Comparison of ENCODE assay signal across 1 cellular context in the genomic region with DNA sequence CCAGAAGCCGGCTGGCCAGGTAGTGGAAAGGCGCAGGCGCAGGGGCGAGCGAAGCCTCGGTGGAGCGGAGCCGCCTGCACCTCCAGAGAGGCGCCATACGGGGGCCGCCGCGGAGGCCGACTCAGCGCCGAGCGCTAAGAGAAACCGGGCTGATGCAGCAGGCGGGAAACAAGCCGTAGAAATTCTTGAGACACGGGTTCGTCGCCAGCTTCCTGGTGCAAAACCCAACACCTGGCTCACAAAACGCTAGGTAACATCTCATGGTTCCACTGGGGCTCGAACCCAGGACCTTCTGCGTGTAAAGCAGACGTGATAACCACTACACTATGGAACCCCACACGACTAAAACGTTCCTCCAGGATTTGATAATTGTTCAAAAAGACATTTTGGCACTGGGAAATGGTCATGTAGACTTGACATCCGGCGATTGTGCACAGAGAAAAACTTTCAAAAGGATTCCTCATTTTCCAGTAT.
A peak's percentile ranks its signal among the peaks of the same experiment; 100 is the strongest.
TF ChIP-seq lines count a peak whose summit lies in the region.

No MANE protein-coding gene starts in this region.

TF ChIP-seq in HEK293, 187 proteins besides CTCF, POLR2A, EP300 and RAD21 (continued from another document and continues in another):
- TF ChIP-seq, protein P1, sequence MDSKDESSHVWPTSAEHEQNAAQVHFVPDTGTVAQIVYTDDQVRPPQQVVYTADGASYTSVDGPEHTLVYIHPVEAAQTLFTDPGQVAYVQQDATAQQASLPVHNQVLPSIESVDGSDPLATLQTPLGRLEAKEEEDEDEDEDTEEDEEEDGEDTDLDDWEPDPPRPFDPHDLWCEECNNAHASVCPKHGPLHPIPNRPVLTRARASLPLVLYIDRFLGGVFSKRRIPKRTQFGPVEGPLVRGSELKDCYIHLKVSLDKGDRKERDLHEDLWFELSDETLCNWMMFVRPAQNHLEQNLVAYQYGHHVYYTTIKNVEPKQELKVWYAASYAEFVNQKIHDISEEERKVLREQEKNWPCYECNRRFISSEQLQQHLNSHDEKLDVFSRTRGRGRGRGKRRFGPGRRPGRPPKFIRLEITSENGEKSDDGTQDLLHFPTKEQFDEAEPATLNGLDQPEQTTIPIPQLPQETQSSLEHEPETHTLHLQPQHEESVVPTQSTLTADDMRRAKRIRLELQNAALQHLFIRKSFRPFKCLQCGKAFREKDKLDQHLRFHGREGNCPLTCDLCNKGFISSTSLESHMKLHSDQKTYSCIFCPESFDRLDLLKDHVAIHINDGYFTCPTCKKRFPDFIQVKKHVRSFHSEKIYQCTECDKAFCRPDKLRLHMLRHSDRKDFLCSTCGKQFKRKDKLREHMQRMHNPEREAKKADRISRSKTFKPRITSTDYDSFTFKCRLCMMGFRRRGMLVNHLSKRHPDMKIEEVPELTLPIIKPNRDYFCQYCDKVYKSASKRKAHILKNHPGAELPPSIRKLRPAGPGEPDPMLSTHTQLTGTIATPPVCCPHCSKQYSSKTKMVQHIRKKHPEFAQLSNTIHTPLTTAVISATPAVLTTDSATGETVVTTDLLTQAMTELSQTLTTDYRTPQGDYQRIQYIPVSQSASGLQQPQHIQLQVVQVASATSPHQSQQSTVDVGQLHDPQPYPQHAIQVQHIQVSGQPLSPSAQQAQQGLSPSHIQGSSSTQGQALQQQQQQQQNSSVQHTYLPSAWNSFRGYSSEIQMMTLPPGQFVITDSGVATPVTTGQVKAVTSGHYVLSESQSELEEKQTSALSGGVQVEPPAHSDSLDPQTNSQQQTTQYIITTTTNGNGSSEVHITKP (tag by site-specific recombination; IDR thresholded peaks at IDR 0.05): peak; percentile 52; the same call in 1 of the 2 replicates
- TF ChIP-seq ZNF561 (tag by site-specific recombination; IDR thresholded peaks at IDR 0.05; ENCODE audit: borderline replicate concordance): peak; percentile 99
- no peak for TF ChIP-seq HOXA7 (CRISPR knock-in tag; IDR thresholded peaks at IDR 0.05; ENCODE audit: borderline replicate concordance)
- TF ChIP-seq, protein P2, sequence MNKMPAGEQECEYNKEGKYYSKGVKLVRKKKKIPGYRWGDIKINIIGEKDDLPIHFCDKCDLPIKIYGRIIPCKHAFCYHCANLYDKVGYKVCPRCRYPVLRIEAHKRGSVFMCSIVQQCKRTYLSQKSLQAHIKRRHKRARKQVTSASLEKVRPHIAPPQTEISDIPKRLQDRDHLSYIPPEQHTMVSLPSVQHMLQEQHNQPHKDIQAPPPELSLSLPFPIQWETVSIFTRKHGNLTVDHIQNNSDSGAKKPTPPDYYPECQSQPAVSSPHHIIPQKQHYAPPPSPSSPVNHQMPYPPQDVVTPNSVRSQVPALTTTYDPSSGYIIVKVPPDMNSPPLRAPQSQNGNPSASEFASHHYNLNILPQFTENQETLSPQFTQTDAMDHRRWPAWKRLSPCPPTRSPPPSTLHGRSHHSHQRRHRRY (tag by site-specific recombination; IDR thresholded peaks at IDR 0.05): no peak
- TF ChIP-seq, protein P3, sequence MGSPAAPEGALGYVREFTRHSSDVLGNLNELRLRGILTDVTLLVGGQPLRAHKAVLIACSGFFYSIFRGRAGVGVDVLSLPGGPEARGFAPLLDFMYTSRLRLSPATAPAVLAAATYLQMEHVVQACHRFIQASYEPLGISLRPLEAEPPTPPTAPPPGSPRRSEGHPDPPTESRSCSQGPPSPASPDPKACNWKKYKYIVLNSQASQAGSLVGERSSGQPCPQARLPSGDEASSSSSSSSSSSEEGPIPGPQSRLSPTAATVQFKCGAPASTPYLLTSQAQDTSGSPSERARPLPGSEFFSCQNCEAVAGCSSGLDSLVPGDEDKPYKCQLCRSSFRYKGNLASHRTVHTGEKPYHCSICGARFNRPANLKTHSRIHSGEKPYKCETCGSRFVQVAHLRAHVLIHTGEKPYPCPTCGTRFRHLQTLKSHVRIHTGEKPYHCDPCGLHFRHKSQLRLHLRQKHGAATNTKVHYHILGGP (tag by site-specific recombination; IDR thresholded peaks at IDR 0.05): no peak
- TF ChIP-seq ZNF248 (tag by site-specific recombination; IDR thresholded peaks at IDR 0.05): no peak
- TF ChIP-seq ZBTB21 (tag by site-specific recombination; IDR thresholded peaks at IDR 0.05): peak; percentile 68; the same call in 1 of the 2 replicates
- TF ChIP-seq GLI2 (tag by site-specific recombination; IDR thresholded peaks at IDR 0.05; ENCODE audit: borderline replicate concordance, low read depth): no peak
- TF ChIP-seq HOXC10 (CRISPR knock-in tag; IDR thresholded peaks at IDR 0.05): no peak
- no peak; the same call in 1 of the 2 replicates for TF ChIP-seq ZNF239 (tag by site-specific recombination; IDR thresholded peaks at IDR 0.05)
- TF ChIP-seq ZFP41 (tag by site-specific recombination; IDR thresholded peaks at IDR 0.05; ENCODE audit: borderline replicate concordance): no peak
- TF ChIP-seq, protein P4, sequence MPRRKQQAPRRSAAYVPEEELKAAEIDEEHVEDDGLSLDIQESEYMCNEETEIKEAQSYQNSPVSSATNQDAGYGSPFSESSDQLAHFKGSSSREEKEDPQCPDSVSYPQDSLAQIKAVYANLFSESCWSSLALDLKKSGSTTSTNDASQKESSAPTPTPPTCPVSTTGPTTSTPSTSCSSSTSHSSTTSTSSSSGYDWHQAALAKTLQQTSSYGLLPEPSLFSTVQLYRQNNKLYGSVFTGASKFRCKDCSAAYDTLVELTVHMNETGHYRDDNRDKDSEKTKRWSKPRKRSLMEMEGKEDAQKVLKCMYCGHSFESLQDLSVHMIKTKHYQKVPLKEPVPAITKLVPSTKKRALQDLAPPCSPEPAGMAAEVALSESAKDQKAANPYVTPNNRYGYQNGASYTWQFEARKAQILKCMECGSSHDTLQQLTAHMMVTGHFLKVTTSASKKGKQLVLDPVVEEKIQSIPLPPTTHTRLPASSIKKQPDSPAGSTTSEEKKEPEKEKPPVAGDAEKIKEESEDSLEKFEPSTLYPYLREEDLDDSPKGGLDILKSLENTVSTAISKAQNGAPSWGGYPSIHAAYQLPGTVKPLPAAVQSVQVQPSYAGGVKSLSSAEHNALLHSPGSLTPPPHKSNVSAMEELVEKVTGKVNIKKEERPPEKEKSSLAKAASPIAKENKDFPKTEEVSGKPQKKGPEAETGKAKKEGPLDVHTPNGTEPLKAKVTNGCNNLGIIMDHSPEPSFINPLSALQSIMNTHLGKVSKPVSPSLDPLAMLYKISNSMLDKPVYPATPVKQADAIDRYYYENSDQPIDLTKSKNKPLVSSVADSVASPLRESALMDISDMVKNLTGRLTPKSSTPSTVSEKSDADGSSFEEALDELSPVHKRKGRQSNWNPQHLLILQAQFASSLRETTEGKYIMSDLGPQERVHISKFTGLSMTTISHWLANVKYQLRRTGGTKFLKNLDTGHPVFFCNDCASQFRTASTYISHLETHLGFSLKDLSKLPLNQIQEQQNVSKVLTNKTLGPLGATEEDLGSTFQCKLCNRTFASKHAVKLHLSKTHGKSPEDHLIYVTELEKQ (tag by site-specific recombination; IDR thresholded peaks at IDR 0.05; ENCODE audit: borderline replicate concordance): peak; percentile 53; the same call in 1 of the 2 replicates
- peak; percentile 43; the same call in 1 of the 2 replicates for TF ChIP-seq ZNF341 (tag by site-specific recombination; IDR thresholded peaks at IDR 0.05; ENCODE audit: low read depth)
- TF ChIP-seq ZNF747 (tag by site-specific recombination; IDR thresholded peaks at IDR 0.05): no peak
- 0 out of 2 replicates have a peak, but pooled peaks have one; percentile 28 for TF ChIP-seq ZNF16 (tag by site-specific recombination; IDR thresholded peaks at IDR 0.05; ENCODE audit: low read depth)
- TF ChIP-seq, protein P5, sequence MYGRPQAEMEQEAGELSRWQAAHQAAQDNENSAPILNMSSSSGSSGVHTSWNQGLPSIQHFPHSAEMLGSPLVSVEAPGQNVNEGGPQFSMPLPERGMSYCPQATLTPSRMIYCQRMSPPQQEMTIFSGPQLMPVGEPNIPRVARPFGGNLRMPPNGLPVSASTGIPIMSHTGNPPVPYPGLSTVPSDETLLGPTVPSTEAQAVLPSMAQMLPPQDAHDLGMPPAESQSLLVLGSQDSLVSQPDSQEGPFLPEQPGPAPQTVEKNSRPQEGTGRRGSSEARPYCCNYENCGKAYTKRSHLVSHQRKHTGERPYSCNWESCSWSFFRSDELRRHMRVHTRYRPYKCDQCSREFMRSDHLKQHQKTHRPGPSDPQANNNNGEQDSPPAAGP (tag by site-specific recombination; IDR thresholded peaks at IDR 0.05): peak; percentile 48
- TF ChIP-seq, protein P6, sequence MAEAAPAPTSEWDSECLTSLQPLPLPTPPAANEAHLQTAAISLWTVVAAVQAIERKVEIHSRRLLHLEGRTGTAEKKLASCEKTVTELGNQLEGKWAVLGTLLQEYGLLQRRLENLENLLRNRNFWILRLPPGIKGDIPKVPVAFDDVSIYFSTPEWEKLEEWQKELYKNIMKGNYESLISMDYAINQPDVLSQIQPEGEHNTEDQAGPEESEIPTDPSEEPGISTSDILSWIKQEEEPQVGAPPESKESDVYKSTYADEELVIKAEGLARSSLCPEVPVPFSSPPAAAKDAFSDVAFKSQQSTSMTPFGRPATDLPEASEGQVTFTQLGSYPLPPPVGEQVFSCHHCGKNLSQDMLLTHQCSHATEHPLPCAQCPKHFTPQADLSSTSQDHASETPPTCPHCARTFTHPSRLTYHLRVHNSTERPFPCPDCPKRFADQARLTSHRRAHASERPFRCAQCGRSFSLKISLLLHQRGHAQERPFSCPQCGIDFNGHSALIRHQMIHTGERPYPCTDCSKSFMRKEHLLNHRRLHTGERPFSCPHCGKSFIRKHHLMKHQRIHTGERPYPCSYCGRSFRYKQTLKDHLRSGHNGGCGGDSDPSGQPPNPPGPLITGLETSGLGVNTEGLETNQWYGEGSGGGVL (tag by site-specific recombination; IDR thresholded peaks at IDR 0.05): peak; percentile 79
- peak; percentile 90 for TF ChIP-seq ZBTB8A (tag by site-specific recombination; IDR thresholded peaks at IDR 0.05)
- TF ChIP-seq ZNF366 (tag by site-specific recombination; conservative IDR thresholded peaks at IDR 0.05): no peak
- peak; percentile 72; the same call in 1 of the 2 replicates for TF ChIP-seq ZNF221 (tag by site-specific recombination; IDR thresholded peaks at IDR 0.05; ENCODE audit: borderline replicate concordance)
- TF ChIP-seq ZNF677 (tag by site-specific recombination; IDR thresholded peaks at IDR 0.05): no peak
- TF ChIP-seq KLF9 (tag by site-specific recombination; IDR thresholded peaks at IDR 0.05; ENCODE audit: low read depth): no peak
- peak; percentile 31; the same call in 1 of the 2 replicates for TF ChIP-seq FEZF1 (tag by site-specific recombination; IDR thresholded peaks at IDR 0.05)
- 0 out of 2 replicates have a peak, but pooled peaks have one; percentile 83 for TF ChIP-seq ZNF302 (tag by site-specific recombination; IDR thresholded peaks at IDR 0.05; ENCODE audit: low read depth)
- peak; percentile 67 for TF ChIP-seq ZNF558 (tag by site-specific recombination; IDR thresholded peaks at IDR 0.05)
- TF ChIP-seq ZNF324 (tag by site-specific recombination; IDR thresholded peaks at IDR 0.05): peak; percentile 79; the same call in 1 of the 2 replicates
- no peak for TF ChIP-seq BCL11B (tag by site-specific recombination; IDR thresholded peaks at IDR 0.05; ENCODE audit: low read depth)
- TF ChIP-seq ZNF707 (tag by site-specific recombination; IDR thresholded peaks at IDR 0.05): peak; percentile 58; the same call in 1 of the 2 replicates
- no peak for TF ChIP-seq ZNF571 (tag by site-specific recombination; IDR thresholded peaks at IDR 0.05)
- peak; percentile 34; the same call in 1 of the 2 replicates for TF ChIP-seq OVOL3 (tag by site-specific recombination; IDR thresholded peaks at IDR 0.05)
- TF ChIP-seq, protein P7, sequence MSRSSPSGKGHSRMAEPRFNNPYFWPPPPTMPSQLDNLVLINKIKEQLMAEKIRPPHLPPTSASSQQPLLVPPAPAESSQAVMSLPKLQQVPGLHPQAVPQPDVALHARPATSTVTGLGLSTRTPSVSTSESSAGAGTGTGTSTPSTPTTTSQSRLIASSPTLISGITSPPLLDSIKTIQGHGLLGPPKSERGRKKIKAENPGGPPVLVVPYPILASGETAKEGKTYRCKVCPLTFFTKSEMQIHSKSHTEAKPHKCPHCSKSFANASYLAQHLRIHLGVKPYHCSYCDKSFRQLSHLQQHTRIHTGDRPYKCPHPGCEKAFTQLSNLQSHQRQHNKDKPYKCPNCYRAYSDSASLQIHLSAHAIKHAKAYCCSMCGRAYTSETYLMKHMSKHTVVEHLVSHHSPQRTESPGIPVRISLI (tag by site-specific recombination; IDR thresholded peaks at IDR 0.05): no peak
- TF ChIP-seq ZNF10 (tag by site-specific recombination; IDR thresholded peaks at IDR 0.05): peak; percentile 71
- TF ChIP-seq, protein P8, sequence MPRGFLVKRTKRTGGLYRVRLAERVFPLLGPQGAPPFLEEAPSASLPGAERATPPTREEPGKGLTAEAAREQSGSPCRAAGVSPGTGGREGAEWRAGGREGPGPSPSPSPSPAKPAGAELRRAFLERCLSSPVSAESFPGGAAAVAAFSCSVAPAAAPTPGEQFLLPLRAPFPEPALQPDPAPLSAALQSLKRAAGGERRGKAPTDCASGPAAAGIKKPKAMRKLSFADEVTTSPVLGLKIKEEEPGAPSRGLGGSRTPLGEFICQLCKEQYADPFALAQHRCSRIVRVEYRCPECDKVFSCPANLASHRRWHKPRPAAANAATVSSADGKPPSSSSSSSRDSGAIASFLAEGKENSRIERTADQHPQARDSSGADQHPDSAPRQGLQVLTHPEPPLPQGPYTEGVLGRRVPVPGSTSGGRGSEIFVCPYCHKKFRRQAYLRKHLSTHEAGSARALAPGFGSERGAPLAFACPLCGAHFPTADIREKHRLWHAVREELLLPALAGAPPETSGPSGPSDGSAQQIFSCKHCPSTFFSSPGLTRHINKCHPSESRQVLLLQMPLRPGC (tag by site-specific recombination; IDR thresholded peaks at IDR 0.05): peak; percentile 45
- 0 out of 2 replicates have a peak, but pooled peaks have one; percentile 10 for TF ChIP-seq ZNF433 (tag by site-specific recombination; IDR thresholded peaks at IDR 0.05; ENCODE audit: low read depth)
- TF ChIP-seq, protein P9, sequence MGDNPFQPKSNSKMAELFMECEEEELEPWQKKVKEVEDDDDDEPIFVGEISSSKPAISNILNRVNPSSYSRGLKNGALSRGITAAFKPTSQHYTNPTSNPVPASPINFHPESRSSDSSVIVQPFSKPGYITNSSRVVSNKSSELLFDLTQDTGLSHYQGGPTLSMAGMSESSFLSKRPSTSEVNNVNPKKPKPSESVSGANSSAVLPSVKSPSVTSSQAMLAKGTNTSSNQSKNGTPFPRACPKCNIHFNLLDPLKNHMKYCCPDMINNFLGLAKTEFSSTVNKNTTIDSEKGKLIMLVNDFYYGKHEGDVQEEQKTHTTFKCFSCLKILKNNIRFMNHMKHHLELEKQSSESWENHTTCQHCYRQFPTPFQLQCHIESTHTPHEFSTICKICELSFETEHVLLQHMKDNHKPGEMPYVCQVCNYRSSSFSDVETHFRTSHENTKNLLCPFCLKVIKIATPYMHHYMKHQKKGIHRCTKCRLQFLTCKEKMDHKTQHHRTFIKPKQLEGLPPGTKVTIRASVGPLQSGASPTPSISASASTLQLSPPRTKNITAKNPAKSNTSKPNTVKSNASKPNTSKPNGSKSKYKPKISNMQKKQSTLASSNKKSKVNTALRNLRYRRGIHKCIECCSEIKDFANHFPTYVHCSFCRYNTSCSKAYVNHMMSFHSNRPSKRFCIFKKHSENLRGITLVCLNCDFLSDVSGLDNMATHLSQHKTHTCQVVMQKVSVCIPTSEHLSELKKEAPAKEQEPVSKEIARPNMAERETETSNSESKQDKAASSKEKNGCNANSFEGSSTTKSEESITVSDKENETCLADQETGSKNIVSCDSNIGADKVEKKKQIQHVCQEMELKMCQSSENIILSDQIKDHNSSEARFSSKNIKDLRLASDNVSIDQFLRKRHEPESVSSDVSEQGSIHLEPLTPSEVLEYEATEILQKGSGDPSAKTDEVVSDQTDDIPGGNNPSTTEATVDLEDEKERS (tag by site-specific recombination; IDR thresholded peaks at IDR 0.05): no peak; the same call in 1 of the 2 replicates
- no peak for TF ChIP-seq ZBTB1 (tag by site-specific recombination; IDR thresholded peaks at IDR 0.05)
- peak; percentile 69 for TF ChIP-seq ZNF623 (tag by site-specific recombination; IDR thresholded peaks at IDR 0.05)
- no peak for TF ChIP-seq ZNF670 (tag by site-specific recombination; IDR thresholded peaks at IDR 0.05; ENCODE audit: low read depth)
- 0 out of 2 replicates have a peak, but pooled peaks have one; percentile 13 for TF ChIP-seq WT1 (tag by site-specific recombination; IDR thresholded peaks at IDR 0.05)
